ENCODE assay signal across 22 cellular contexts in genomic region chr7:27099839-27100225, GRCh38. TPM values are rescaled to one million over a fixed set of nuclear protein-coding genes. Genes with fewer than 3 reads are reported as not detected.
A peak's percentile ranks its signal among the peaks of the same experiment; 100 is the strongest.
DNase-seq lines count a peak whose midpoint lies in the region; ATAC-seq and TF ChIP-seq lines count a peak whose summit lies in the region.
"Had no signal": no experiment of that assay in that cellular context is flagged by ENCODE, and none has a peak within 500 bp of the region (broad histone marks: within the 10 kb centered on the region; RNA-seq: fewer than 3 reads in every experiment).

No MANE protein-coding gene starts in this region.

- peaks cover 22% of the 10 kb centered on the region for H3K4me1 Mint-ChIP-seq in endodermal cell
- H3K4me1 Mint-ChIP-seq in CD8-positive, alpha-beta T cell (ENCODE audit: low read depth), result peaks cover 45% of the 10 kb centered on the region

- TF ChIP-seq CTCF in Panc1 (IDR thresholded peaks at IDR 0.05) (no peak), endodermal cell (conservative IDR thresholded peaks at IDR 0.05) (no peak), lower lobe of right lung (IDR thresholded peaks at IDR 0.05) (no peak), stomach (IDR thresholded peaks at IDR 0.05) (no peak)
- TF ChIP-seq CTCF in CD8-positive, alpha-beta T cell (IDR thresholded peaks at IDR 0.05), result no peak

- no peaks in the 10 kb centered on the region for H3K36me3 Mint-ChIP-seq in endodermal cell (ENCODE audit: low read depth)
- peaks cover 20% of the 10 kb centered on the region for H3K36me3 Mint-ChIP-seq in CD8-positive, alpha-beta T cell

- H3K36me3 ChIP-seq in Panc1 (ENCODE audit: control insufficient read depth, insufficient read depth, low read length) (peaks cover 9% of the 10 kb centered on the region; the same call in 1 of the 2 replicates), endodermal cell (ENCODE audit: control insufficient read depth, insufficient read depth, low read length) (no peaks in the 10 kb centered on the region), lower lobe of right lung (peaks cover 18% of the 10 kb centered on the region), stomach (no peaks in the 10 kb centered on the region)
- H3K36me3 ChIP-seq in CD8-positive, alpha-beta T cell (ENCODE audit: insufficient read depth, low read length), result no peaks in the 10 kb centered on the region
- H3K36me3 ChIP-seq: right atrium auricular region had no signal

- POLR2A ChIA-PET in Panc1 (lab: Charles Lee), result interaction anchor here (0.5 to 0.7 kb wide), 3 partner anchors 13 to 241 kb away, joined by 4 to 8 read pairs (median 4); no protein-coding TSS in a partner anchor
- POLR2A ChIA-PET in CD8-positive, alpha-beta T cell (lab: Charles Lee), result no interaction called here

- intact Hi-C loops in Panc1 (cut with micrococcal nuclease; ENCODE audit: unreplicated experiment), result loop anchor here (10.0 kb wide), 1 partner anchor 65 kb away; no protein-coding TSS in a partner anchor
- intact Hi-C loops in lower lobe of right lung (cut with DNase I), result no loop called here
- intact Hi-C loops in stomach (cut with DNase I; ENCODE audit: low total_unique reads), result no loop called here
- intact Hi-C loops in CD8-positive, alpha-beta T cell (cut with DNase I, micrococcal nuclease), result loop anchor here (5.0 to 10.0 kb wide), 6 partner anchors 52 to 898 kb away; partner anchors contain the start of genes SKAP2 (in 2 of the 2), TAX1BP1 (in 2 of the 2), CBX3 (in 1 of the 2) and HNRNPA2B1 (in 1 of the 2)

- H3K27me3 ChIP-seq in Panc1 (ENCODE audit: control insufficient read depth, insufficient read depth, low read length), result no peaks in the 10 kb centered on the region
- peaks cover 100% of the 10 kb centered on the region for H3K27me3 ChIP-seq in endodermal cell (ENCODE audit: control insufficient read depth, insufficient read depth, low read length, poor library complexity, severe bottlenecking)
- H3K27me3 ChIP-seq in lower lobe of right lung (ENCODE audit: low read depth), result peaks cover 51% of the 10 kb centered on the region
- peaks cover 0 to 99% (median 78%) of the 10 kb centered on the region in 3 donors for H3K27me3 ChIP-seq in stomach
- H3K27me3 ChIP-seq in CD8-positive, alpha-beta T cell (ENCODE audit: insufficient read depth, low read length), result peaks cover 34% of the 10 kb centered on the region

- peak overlapping the region; percentile 99 for H3K27ac ChIP-seq in Panc1 (ENCODE audit: low read length)
- peak overlapping the region; percentile 96 for H3K27ac ChIP-seq in endodermal cell (ENCODE audit: low read depth, low read length)
- H3K27ac ChIP-seq in lower lobe of right lung, result peak overlapping the region; percentile 94
- peak overlapping the region in 4 of 5 donors; percentile 86 to 99 (median 95) for H3K27ac ChIP-seq in stomach
- H3K27ac ChIP-seq in CD8-positive, alpha-beta T cell (ENCODE audit: low read depth, low read length), result no peak overlapping the region
- H3K27ac ChIP-seq: right atrium auricular region had no signal

- DNase-seq in Panc1 (ENCODE audit: low read depth, low spot score) (no peak), endodermal cell (no peak), lower lobe of right lung (no peak), stomach (no peak), NCI-H2171 treated with DMSO at 0.1 percent for 48 hours (lab: John Stamatoyannopoulos, UW) (no peak)
- no peak for DNase-seq in CD8-positive, alpha-beta T cell
- DNase-seq: CD4-positive, alpha-beta T cell; dermis blood vessel endothelial cell; head of caudate nucleus; immature natural killer cell; midbrain; NCI-H2029; NCI-H446 treated with DMSO at 0.1 percent for 48 hours; Right ventricle myocardium superior had no signal

- 33 to 45% methylated on average over 1 of the region's 1 CpG for WGBS in endodermal cell (ENCODE audit: insufficient coverage in 1 of 2, insufficient read length in 1 of 2), 2 experiments
- 47 to 80% (median 52%) methylated on average over 1 of the region's 1 CpG for WGBS in stomach, 5 donors

- TF ChIP-seq POLR2A in stomach (IDR thresholded peaks at IDR 0.05), result no peak

- H3K4me3 Mint-ChIP-seq in endodermal cell, result no peak overlapping the region
- no peak overlapping the region for H3K4me3 Mint-ChIP-seq in CD8-positive, alpha-beta T cell
- H3K4me3 Mint-ChIP-seq: activated naive CD8-positive, alpha-beta T cell; CD4-positive, alpha-beta T cell; stimulated activated memory B cell treated with anti-CD40 and anti-IgM and Interleukin-4, amounts not matched to agents 10 μg/mL and 1 μg/mL and 100 μg/mL, for 72 hours; T-helper 1 cell treated with Interleukin-12 subunit alpha and Interleukin-12 subunit beta and Interleukin-4 antibody, amounts not matched to agents 30 μg/mL and 1 μg/mL, for 36 hours; WTC11 had no signal

- H3K9ac ChIP-seq in endodermal cell (ENCODE audit: extremely low read depth, low read length, poor library complexity, severe bottlenecking), result no peak overlapping the region

- H3K9me3 ChIP-seq in Panc1 (ENCODE audit: control insufficient read depth, insufficient read depth, low read depth, low read length) (no peaks in the 10 kb centered on the region), endodermal cell (ENCODE audit: control insufficient read depth, low read length) (no peaks in the 10 kb centered on the region), lower lobe of right lung (no peaks in the 10 kb centered on the region), stomach (no peaks in the 10 kb centered on the region)
- H3K9me3 ChIP-seq in CD8-positive, alpha-beta T cell (ENCODE audit: low read length), result no peaks in the 10 kb centered on the region
- H3K9me3 ChIP-seq: right atrium auricular region had no signal

- CTCF ChIA-PET in Panc1 (lab: Charles Lee), result no interaction called here
- CTCF ChIA-PET in CD8-positive, alpha-beta T cell (lab: Charles Lee), result interaction anchor here (0.9 kb wide), 1 partner anchor 51 kb away, joined by 3 read pairs; no protein-coding TSS in a partner anchor

- BruUV-seq in Panc1 (replicated peaks; lab: Mats Ljungman, UMichigan), result no TSS peak

- peaks cover 100% of the 10 kb centered on the region for H3K27me3 Mint-ChIP-seq in endodermal cell (ENCODE audit: insufficient read depth)
- peaks cover 57% of the 10 kb centered on the region for H3K27me3 Mint-ChIP-seq in CD8-positive, alpha-beta T cell (ENCODE audit: low read depth)

- H3K9me3 Mint-ChIP-seq in endodermal cell, result peaks cover 2% of the 10 kb centered on the region
- H3K9me3 Mint-ChIP-seq in CD8-positive, alpha-beta T cell, result no peaks in the 10 kb centered on the region
- H3K9me3 Mint-ChIP-seq: CD4-positive, alpha-beta T cell; immature natural killer cell; stimulated activated memory B cell treated with anti-CD40 and anti-IgM and Interleukin-4, amounts not matched to agents 10 μg/mL and 1 μg/mL and 100 μg/mL, for 72 hours; T-helper 1 cell treated with Interleukin-12 subunit alpha and Interleukin-12 subunit beta and Interleukin-4 antibody, amounts not matched to agents 30 μg/mL and 1 μg/mL, for 36 hours; WTC11 had no signal

- no peak overlapping the region for H3K27ac Mint-ChIP-seq in endodermal cell
- no peak overlapping the region for H3K27ac Mint-ChIP-seq in CD8-positive, alpha-beta T cell
- H3K27ac Mint-ChIP-seq: activated naive CD8-positive, alpha-beta T cell; CD4-positive, alpha-beta T cell; immature natural killer cell; stimulated activated memory B cell treated with anti-CD40 and anti-IgM and Interleukin-4, amounts not matched to agents 10 μg/mL and 1 μg/mL and 100 μg/mL, for 72 hours; T-helper 1 cell treated with Interleukin-12 subunit alpha and Interleukin-12 subunit beta and Interleukin-4 antibody, amounts not matched to agents 30 μg/mL and 1 μg/mL, for 36 hours; WTC11 had no signal

- ATAC-seq in Panc1, result no peak
- no peak for ATAC-seq in lower lobe of right lung
- ATAC-seq in HG02763 (IDR thresholded peaks at IDR 0.05; ENCODE audit: unreplicated experiment), result no peak
- no peak for ATAC-seq in CD8-positive, alpha-beta T cell
- ATAC-seq in HG03460 (IDR thresholded peaks at IDR 0.05; ENCODE audit: unreplicated experiment), result no peak
- ATAC-seq: stimulated activated memory B cell treated with anti-CD40 and anti-IgM and Interleukin-4, amounts not matched to agents 10 μg/mL and 1 μg/mL and 100 μg/mL, for 72 hours; WTC11 had no signal

- H3K4me3 ChIP-seq in Panc1 (ENCODE audit: low read depth in 2 of 2, low read length in 2 of 2) (no peak overlapping the region; a peak in 1 of 4 replicates), endodermal cell (ENCODE audit: low read length) (no peak overlapping the region), lower lobe of right lung (peak overlapping the region; percentile 14), stomach (peak overlapping the region in 1 of 4 donors; percentile 81)
- no peak overlapping the region for H3K4me3 ChIP-seq in CD8-positive, alpha-beta T cell (ENCODE audit: low read depth, low read length)
- H3K4me3 ChIP-seq: right atrium auricular region had no signal

- H3K4me1 ChIP-seq in Panc1 (ENCODE audit: control insufficient read depth, insufficient read depth, low read length) (peaks cover 55% of the 10 kb centered on the region), endodermal cell (ENCODE audit: control insufficient read depth, insufficient read depth, low read length) (peaks cover 4% of the 10 kb centered on the region), lower lobe of right lung (peaks cover 55% of the 10 kb centered on the region), stomach (peaks cover 8 to 45% (median 31%) of the 10 kb centered on the region in 4 donors)
- peaks cover 31% of the 10 kb centered on the region for H3K4me1 ChIP-seq in CD8-positive, alpha-beta T cell (ENCODE audit: insufficient read depth, low read length)

- in situ Hi-C loops in Panc1 (cut with HindIII; ENCODE audit: low pct_unique_long_range_greater_than_20kb, low sequenced_read_pairs), result no loop called here

- TF ChIP-seq EP300 in stomach (IDR thresholded peaks at IDR 0.05), result no peak

RNA-seq across cellular contexts. Expression of gene HOXA2, which starts 2.7 kb away (rescaled TPM):
- total RNA-seq in Panc1 (2021; ENCODE audit: unreplicated experiment) (2.9 TPM), endodermal cell (not detected), lower lobe of right lung (1.5 TPM), stomach (1 to 10 TPM in 3 of 5 donors, under 1 TPM in 1, not detected in 1; 0.89 to 2.3 (median 1.1) TPM)
- polyA plus RNA-seq in Panc1 (2012; ENCODE audit: insufficient read length), result 0.84 TPM
- 27.2 TPM for polyA plus RNA-seq in endodermal cell (2013, experiment 1 of 2)
- polyA plus RNA-seq in endodermal cell (2013, experiment 2 of 2), result 22.7 TPM
- polyA plus RNA-seq in stomach, result 1 to 10 TPM; 1.1 to 3.7 (median 1.2) TPM
- total RNA-seq in CD8-positive, alpha-beta T cell, result not detected
- total RNA-seq: bronchial epithelial cell; CD4-positive, alpha-beta T cell; WTC11 had no signal
- polyA plus RNA-seq: immature natural killer cell had no signal

RNA-seq across cellular contexts. Expression of gene HOXA1, which starts 4.0 kb away (rescaled TPM):
- total RNA-seq in Panc1 (2021; ENCODE audit: unreplicated experiment), result 8.8 TPM
- polyA plus RNA-seq in Panc1 (2012; ENCODE audit: insufficient read length), result 5.3 TPM
- total RNA-seq in endodermal cell, result not detected
- 4.1 TPM for polyA plus RNA-seq in endodermal cell (2013, experiment 1 of 2)
- 4.2 TPM for polyA plus RNA-seq in endodermal cell (2013, experiment 2 of 2)
- 0.77 TPM for total RNA-seq in lower lobe of right lung
- under 1 TPM in 1 of 5 donors, not detected in 4; 0.55 TPM for total RNA-seq in stomach
- polyA plus RNA-seq in stomach, result 1 to 10 TPM in 1 of 3 donors, under 1 TPM in 1, not detected in 1; 0.31 to 1.1 TPM
- total RNA-seq in CD8-positive, alpha-beta T cell, result under 1 TPM; 0.79 to 0.83 TPM
- total RNA-seq: WTC11 had no signal

RNA-seq across cellular contexts. Expression of gene HOXA4, which starts 30.7 kb away (rescaled TPM):
- total RNA-seq in Panc1 (2021; ENCODE audit: unreplicated experiment) (0.39 TPM), endodermal cell (not detected), lower lobe of right lung (8.5 TPM), stomach (1 to 10 TPM in 3 of 5 donors, under 1 TPM in 2; 0.55 to 5.8 (median 2.2) TPM)
- polyA plus RNA-seq in Panc1 (2012; ENCODE audit: insufficient read length), result 0.45 TPM
- 5.4 TPM for polyA plus RNA-seq in endodermal cell (2013, experiment 1 of 2)
- 2.2 TPM for polyA plus RNA-seq in endodermal cell (2013, experiment 2 of 2)
- 10 to 100 TPM in 1 of 3 donors, 1 to 10 TPM in 2; 4.4 to 17.0 (median 5.9) TPM for polyA plus RNA-seq in stomach
- under 1 TPM in 1 of 2 experiments, not detected in 1; 0.36 TPM for total RNA-seq in CD8-positive, alpha-beta T cell
- total RNA-seq: bronchial epithelial cell; CD4-positive, alpha-beta T cell; WTC11 had no signal

RNA-seq across cellular contexts. Expression of gene HOXA5, which starts 43.6 kb away (rescaled TPM):
- total RNA-seq in Panc1 (2021; ENCODE audit: unreplicated experiment) (3.9 TPM), endodermal cell (not detected), lower lobe of right lung (16.0 TPM), stomach (10 to 100 TPM in 3 of 5 donors, 1 to 10 TPM in 2; 2.9 to 53.1 (median 18.2) TPM)
- 3.0 TPM for polyA plus RNA-seq in Panc1 (2012; ENCODE audit: insufficient read length)
- 11.4 TPM for polyA plus RNA-seq in endodermal cell (2013, experiment 1 of 2)
- 5.3 TPM for polyA plus RNA-seq in endodermal cell (2013, experiment 2 of 2)
- polyA plus RNA-seq in stomach, result 10 to 100 TPM in 1 of 3 donors, 1 to 10 TPM in 2; 7.5 to 12.8 (median 7.8) TPM
- under 1 TPM; 0.28 to 0.81 TPM for total RNA-seq in CD8-positive, alpha-beta T cell
- total RNA-seq: bronchial epithelial cell; CD4-positive, alpha-beta T cell; WTC11 had no signal

RNA-seq across cellular contexts. Expression of gene HOXA6, which starts 47.7 kb away (rescaled TPM):
- total RNA-seq in Panc1 (2021; ENCODE audit: unreplicated experiment) (3.3 TPM), endodermal cell (not detected), lower lobe of right lung (4.6 TPM), stomach (10 to 100 TPM in 1 of 5 donors, 1 to 10 TPM in 1, not detected in 3; 3.7 to 12.7 TPM)
- polyA plus RNA-seq in Panc1 (2012; ENCODE audit: insufficient read length), result 4.8 TPM
- 8.6 TPM for polyA plus RNA-seq in endodermal cell (2013, experiment 1 of 2)
- polyA plus RNA-seq in endodermal cell (2013, experiment 2 of 2), result 5.5 TPM
- polyA plus RNA-seq in stomach, result under 1 TPM in 1 of 3 donors, not detected in 2; 0.81 TPM
- not detected for total RNA-seq in CD8-positive, alpha-beta T cell
- total RNA-seq: CD4-positive, alpha-beta T cell; right atrium auricular region; Right ventricle myocardium superior; WTC11 had no signal

Comparison
In these comparisons a context has a peak if more than half of its experiments do, and no peak if none do; other contexts are left out.
1. intact Hi-C loops: an anchor here in Panc1 (10.0 kb wide) and CD8-positive, alpha-beta T cell (5.0 to 10.0 kb wide); none called in lower lobe of right lung and stomach.